Comparison of ENCODE assay signal across 13 cellular contexts in genomic region chr11:64074239-64074638, GRCh38. TPM values are rescaled to one million over a fixed set of nuclear protein-coding genes. Genes with fewer than 3 reads are reported as not detected.
A peak's percentile ranks its signal among the peaks of the same experiment; 100 is the strongest.
DNase-seq lines count a peak whose midpoint lies in the region; ATAC-seq and TF ChIP-seq lines count a peak whose summit lies in the region.
"Had no signal": no experiment of that assay in that cellular context is flagged by ENCODE, and none has a peak within 500 bp of the region (broad histone marks: within the 10 kb centered on the region; RNA-seq: fewer than 3 reads in every experiment).

No MANE protein-coding gene starts in this region.

- H3K36me3 Mint-ChIP-seq in MCF 10A (ENCODE audit: insufficient read depth, unreplicated experiment) (peaks cover 6% of the 10 kb centered on the region), Calu3 (ENCODE audit: insufficient read depth, unreplicated experiment) (peaks cover 5% of the 10 kb centered on the region)
- H3K36me3 Mint-ChIP-seq in stimulated activated effector memory CD8-positive, alpha-beta T cell treated with anti-CD3 and anti-CD28 coated beads, Interleukin-12 subunit alpha, Interleukin-12 subunit beta, amount 100 ng/mL, for 72 hours, result no peaks in the 10 kb centered on the region

- CTCF ChIA-PET in MCF 10A (lab: Yijun Ruan, JAX) (interaction anchor here (0.6 kb wide), 2 partner anchors 45 to 74 kb away, joined by 3 read pairs; no protein-coding TSS in a partner anchor), Calu3 (lab: Charles Lee) (interaction anchor here (0.5 kb wide), 1 partner anchor 1205 kb away, joined by 3 read pairs; no protein-coding TSS in a partner anchor), OCI-LY7 (lab: Charles Lee; ENCODE audit: unreplicated experiment) (no interaction called here)

- intact Hi-C loops in MCF 10A (cut with micrococcal nuclease) (no loop called here), breast epithelium (cut with DNase I; ENCODE audit: low total_unique reads) (no loop called here), Calu3 (cut with micrococcal nuclease; ENCODE audit: unreplicated experiment) (no loop called here), OCI-LY7 (cut with micrococcal nuclease; ENCODE audit: unreplicated experiment) (no loop called here)

- H3K4me1 ChIP-seq in breast epithelium (no peaks in the 10 kb centered on the region), RWPE2 (ENCODE audit: insufficient read depth, poor library complexity, severe bottlenecking) (no peaks in the 10 kb centered on the region), OCI-LY7 (ENCODE audit: insufficient read depth, low read length, poor library complexity, severe bottlenecking) (no peaks in the 10 kb centered on the region)

- H3K4me1 Mint-ChIP-seq in MCF 10A (ENCODE audit: insufficient read depth, unreplicated experiment), result no peaks in the 10 kb centered on the region
- peaks cover 8% of the 10 kb centered on the region for H3K4me1 Mint-ChIP-seq in stimulated activated effector memory CD8-positive, alpha-beta T cell treated with anti-CD3 and anti-CD28 coated beads, Interleukin-12 subunit alpha, Interleukin-12 subunit beta, amount 100 ng/mL, for 72 hours
- H3K4me1 Mint-ChIP-seq in Calu3 (ENCODE audit: low read depth, unreplicated experiment), result no peaks in the 10 kb centered on the region

- peak; percentile 59; the same call in 2 of the 3 replicates for ATAC-seq in RWPE2 (ENCODE audit: low read depth)
- ATAC-seq in stimulated activated effector memory CD8-positive, alpha-beta T cell treated with anti-CD3 and anti-CD28 coated beads, Interleukin-12 subunit alpha, Interleukin-12 subunit beta, amount 100 ng/mL, for 72 hours, result peak; percentile 35
- ATAC-seq: body of pancreas had no signal

- no peak overlapping the region for H3K4me2 ChIP-seq in OCI-LY7 (ENCODE audit: low read length)

- H3K4me3 Mint-ChIP-seq in MCF 10A (ENCODE audit: unreplicated experiment) (no peak overlapping the region), Calu3 (ENCODE audit: low read depth, unreplicated experiment) (no peak overlapping the region)
- no peak overlapping the region for H3K4me3 Mint-ChIP-seq in stimulated activated effector memory CD8-positive, alpha-beta T cell treated with anti-CD3 and anti-CD28 coated beads, Interleukin-12 subunit alpha, Interleukin-12 subunit beta, amount 100 ng/mL, for 72 hours
- H3K4me3 Mint-ChIP-seq: T-helper 1 cell treated with Interleukin-12 subunit alpha and Interleukin-12 subunit beta and Interleukin-4 antibody, amounts not matched to agents 30 μg/mL and 1 μg/mL, for 36 hours had no signal

- H3K36me3 ChIP-seq in breast epithelium (no peaks in the 10 kb centered on the region), RWPE2 (ENCODE audit: low read depth) (no peaks in the 10 kb centered on the region), OCI-LY7 (ENCODE audit: insufficient read depth, low read length) (no peaks in the 10 kb centered on the region)
- H3K36me3 ChIP-seq: spleen had no signal

- no peaks in the 10 kb centered on the region for H4K20me1 ChIP-seq in OCI-LY7 (ENCODE audit: insufficient read depth, low read length)

- H3K4me3 ChIP-seq in breast epithelium, result no peak overlapping the region
- no peak overlapping the region for H3K4me3 ChIP-seq in RWPE2 (ENCODE audit: severe bottlenecking)
- H3K4me3 ChIP-seq in cardiac fibroblast (replicated peaks in 1 of 2; ENCODE audit: low read depth in 2 of 2, low read length in 2 of 2), result no peak overlapping the region
- no peak overlapping the region for H3K4me3 ChIP-seq in OCI-LY7 (ENCODE audit: low read depth, low read length, poor library complexity, severe bottlenecking)
- H3K4me3 ChIP-seq: body of pancreas, spleen had no signal

- H3K9me3 Mint-ChIP-seq in MCF 10A (ENCODE audit: unreplicated experiment), result no peaks in the 10 kb centered on the region
- no peaks in the 10 kb centered on the region for H3K9me3 Mint-ChIP-seq in stimulated activated effector memory CD8-positive, alpha-beta T cell treated with anti-CD3 and anti-CD28 coated beads, Interleukin-12 subunit alpha, Interleukin-12 subunit beta, amount 100 ng/mL, for 72 hours
- H3K9me3 Mint-ChIP-seq in Calu3 (ENCODE audit: low read depth, unreplicated experiment), result no peaks in the 10 kb centered on the region
- H3K9me3 Mint-ChIP-seq: T-helper 1 cell treated with Interleukin-12 subunit alpha and Interleukin-12 subunit beta and Interleukin-4 antibody, amounts not matched to agents 30 μg/mL and 1 μg/mL, for 36 hours had no signal

- no peak overlapping the region for H3K27ac Mint-ChIP-seq in MCF 10A (ENCODE audit: low read depth, unreplicated experiment)
- H3K27ac Mint-ChIP-seq in stimulated activated effector memory CD8-positive, alpha-beta T cell treated with anti-CD3 and anti-CD28 coated beads, Interleukin-12 subunit alpha, Interleukin-12 subunit beta, amount 100 ng/mL, for 72 hours, result no peak overlapping the region
- H3K27ac Mint-ChIP-seq in Calu3 (ENCODE audit: unreplicated experiment), result no peak overlapping the region
- H3K27ac Mint-ChIP-seq: T-helper 1 cell treated with Interleukin-12 subunit alpha and Interleukin-12 subunit beta and Interleukin-4 antibody, amounts not matched to agents 30 μg/mL and 1 μg/mL, for 36 hours had no signal

- no peaks in the 10 kb centered on the region for H3K9me2 ChIP-seq in OCI-LY7 (ENCODE audit: insufficient read depth, low read length)

- H3K27me3 ChIP-seq in breast epithelium, result no peaks in the 10 kb centered on the region
- no peaks in the 10 kb centered on the region for H3K27me3 ChIP-seq in RWPE2 (ENCODE audit: insufficient read depth, poor library complexity, severe bottlenecking)
- H3K27me3 ChIP-seq: body of pancreas, spleen had no signal

- no peak overlapping the region for H3K27ac ChIP-seq in breast epithelium
- H3K27ac ChIP-seq in RWPE2 (ENCODE audit: poor library complexity, severe bottlenecking), result no peak overlapping the region
- no peak overlapping the region for H3K27ac ChIP-seq in OCI-LY7 (ENCODE audit: low read depth, low read length, poor library complexity, severe bottlenecking)
- H3K27ac ChIP-seq: body of pancreas, spleen had no signal

- POLR2A ChIA-PET in MCF 10A (lab: Yijun Ruan, JAX) (no interaction called here), OCI-LY7 (lab: Charles Lee) (no interaction called here)

- peak; percentile 64 for DNase-seq in MCF 10A (ENCODE audit: unreplicated experiment)
- DNase-seq in breast epithelium (ENCODE audit: low spot score in 2 of 2), result no peak
- DNase-seq in RWPE2 (ENCODE audit: low spot score), result no peak
- peak; percentile 20 to 50 for DNase-seq in cardiac fibroblast (ENCODE audit: low read depth in 2 of 2)
- DNase-seq in stimulated activated effector memory CD8-positive, alpha-beta T cell treated with anti-CD3 and anti-CD28 coated beads, Interleukin-12 subunit alpha, Interleukin-12 subunit beta, amount 100 ng/mL, for 72 hours (ENCODE audit: low spot score in 2 of 2), result no peak
- no peak for DNase-seq in mucosa of gallbladder (ENCODE audit: low spot score)
- DNase-seq in Calu3, result no peak
- no peak for DNase-seq in OCI-LY7 (ENCODE audit: low spot score)
- DNase-seq: body of pancreas, NCI-H187 treated with DMSO at 0.1 percent for 48 hours, spleen had no signal

- no peak overlapping the region for H2AFZ ChIP-seq in OCI-LY7 (ENCODE audit: low read length)

- BruUV-seq in MCF 10A (replicated peaks; lab: Mats Ljungman, UMichigan), result no TSS peak
- no TSS peak for BruUV-seq in Calu3 (replicated peaks; lab: Mats Ljungman, UMichigan)
- BruUV-seq in OCI-LY7 (replicated peaks; lab: Mats Ljungman, UMichigan), result no TSS peak

- H3K9me3 ChIP-seq in breast epithelium (no peaks in the 10 kb centered on the region), RWPE2 (ENCODE audit: severe bottlenecking) (no peaks in the 10 kb centered on the region), OCI-LY7 (ENCODE audit: low read length) (no peaks in the 10 kb centered on the region)
- H3K9me3 ChIP-seq: body of pancreas, spleen had no signal

- TF ChIP-seq CTCF in MCF 10A (IDR thresholded peaks at IDR 0.05; ENCODE audit: unreplicated experiment), result no peak
- TF ChIP-seq CTCF in breast epithelium (IDR thresholded peaks at IDR 0.05), result no peak
- no peak for TF ChIP-seq CTCF in RWPE2 (IDR thresholded peaks at IDR 0.05; ENCODE audit: poor library complexity, severe bottlenecking)
- TF ChIP-seq CTCF in cardiac fibroblast (IDR thresholded peaks at IDR 0.05; ENCODE audit: low read depth, low read length), result no peak
- no peak for TF ChIP-seq CTCF in Calu3 (IDR thresholded peaks at IDR 0.05; ENCODE audit: unreplicated experiment)
- TF ChIP-seq CTCF in OCI-LY7 (conservative IDR thresholded peaks at IDR 0.05; ENCODE audit: low read length), result no peak

- H3K27me3 Mint-ChIP-seq in MCF 10A (ENCODE audit: insufficient read depth, unreplicated experiment), result no peaks in the 10 kb centered on the region
- peaks cover 3% of the 10 kb centered on the region for H3K27me3 Mint-ChIP-seq in Calu3 (ENCODE audit: unreplicated experiment)

- H3K79me2 ChIP-seq in OCI-LY7 (ENCODE audit: insufficient read depth, low read depth, low read length), result no peaks in the 10 kb centered on the region

- TF ChIP-seq POLR2A in breast epithelium (IDR thresholded peaks at IDR 0.05), result no peak

RNA-seq across cellular contexts. Expression of gene FLRT1, which starts 38.5 kb away (rescaled TPM):
- total RNA-seq in MCF 10A (2022) (2.7 and 7.0 TPM in 2 replicates), breast epithelium (not detected), mucosa of gallbladder (3.8 TPM), Calu3 (2022) (0.09 and 0.10 TPM in 2 replicates), OCI-LY7 (2022) (0.11 TPM in 1 of 2 replicates, not detected in the other)
- total RNA-seq in OCI-LY7 (2014; rRNA removed; shearing (Covaris generic)), result not detected in 2 replicates
- total RNA-seq: lung microvascular endothelial cell had no signal

Comparison
In these comparisons a context has a peak if more than half of its experiments do, and no peak if none do; other contexts are left out.
1. DNase-seq: peak in MCF 10A (single experiment) and cardiac fibroblast (2 of 2); none in breast epithelium (0 of 2), RWPE2 (single experiment), stimulated activated effector memory CD8-positive, alpha-beta T cell treated with anti-CD3 and anti-CD28 coated beads, Interleukin-12 subunit alpha, Interleukin-12 subunit beta, amount 100 ng/mL, for 72 hours (0 of 2), mucosa of gallbladder (single experiment), Calu3 (single experiment) and OCI-LY7 (single experiment).